Comparison of ENCODE assay signal across 33 cellular contexts in genomic region chr1:208841396-208841795, GRCh38.
"Had no signal": no experiment of that assay in that cellular context is flagged by ENCODE, and none has a peak within 500 bp of the region (broad histone marks: within the 10 kb centered on the region; RNA-seq: fewer than 3 reads in every experiment).

No MANE protein-coding gene starts in this region.

- FAIRE-seq: endometrium, endothelial cell of umbilical vein had no signal

- H3K36me3 ChIP-seq: breast epithelium, cardiac muscle cell, colonic mucosa, esophagus squamous epithelium, WERI-Rb-1 had no signal

- H3K4me1 Mint-ChIP-seq: activated B cell treated with CpG ODN at 0.5 μM for 24 hours; activated T-helper 17 cell treated with anti-CD3 and anti-CD28 coated beads, Interleukin-2, amount 50 U/mL, for 72 hours; T-helper 17 cell had no signal

- H3K4me1 ChIP-seq: breast epithelium, colonic mucosa, esophagus squamous epithelium had no signal

- H3K9me3 Mint-ChIP-seq: activated B cell treated with CpG ODN at 0.5 μM for 24 hours; activated CD8-positive, alpha-beta T cell treated with anti-CD3 and anti-CD28 coated beads for 36 hours; activated T-helper 17 cell treated with anti-CD3 and anti-CD28 coated beads, Interleukin-2, amount 50 U/mL, for 72 hours; T-helper 2 cell treated with Interferon-gamma antibody and Interleukin-4, amounts not matched to agents 5 μg/mL and 100 μg/mL, for 36 hours had no signal

- H3K36me3 Mint-ChIP-seq: activated naive CD8-positive, alpha-beta T cell; brain had no signal

- H3K27ac Mint-ChIP-seq: activated B cell treated with CpG ODN at 0.5 μM for 24 hours; activated CD8-positive, alpha-beta T cell treated with anti-CD3 and anti-CD28 coated beads for 36 hours; activated naive CD8-positive, alpha-beta T cell; activated T-helper 17 cell treated with anti-CD3 and anti-CD28 coated beads, Interleukin-2, amount 50 U/mL, for 72 hours; T-helper 17 cell; T-helper 2 cell treated with Interferon-gamma antibody and Interleukin-4, amounts not matched to agents 5 μg/mL and 100 μg/mL, for 36 hours had no signal

- H3K4me3 Mint-ChIP-seq: activated B cell treated with CpG ODN at 0.5 μM for 24 hours; activated CD8-positive, alpha-beta T cell treated with anti-CD3 and anti-CD28 coated beads for 36 hours; activated naive CD8-positive, alpha-beta T cell; activated T-cell treated with anti-CD3 and anti-CD28 coated beads, Interleukin-2, amount 50 U/mL, for 4 hours; activated T-helper 17 cell treated with anti-CD3 and anti-CD28 coated beads, Interleukin-2, amount 50 U/mL, for 72 hours; T-helper 17 cell; T-helper 2 cell treated with Interferon-gamma antibody and Interleukin-4, amounts not matched to agents 5 μg/mL and 100 μg/mL, for 36 hours had no signal

- H3K4me3 ChIP-seq: breast epithelium, cardiac muscle cell, colonic mucosa, esophagus squamous epithelium had no signal

- H3K27me3 Mint-ChIP-seq: activated B cell treated with CpG ODN at 0.5 μM for 24 hours, brain had no signal

- H3K9me3 ChIP-seq: breast epithelium, colonic mucosa, esophagus squamous epithelium had no signal

- H3K27me3 ChIP-seq: breast epithelium, colonic mucosa had no signal

- DNase-seq: activated B cell treated with CpG ODN at 0.5 μM for 24 hours; activated CD4-positive, alpha-beta T cell treated with anti-CD3 and anti-CD28 coated beads for 48 hours; activated CD4-positive, alpha-beta T cell treated with anti-CD3 and anti-CD28 coated beads, Interleukin-2, amount 50 U/mL, for 1 hour; activated CD4-positive, alpha-beta T cell treated with anti-CD3 and anti-CD28 coated beads, Interleukin-2, amount 50 U/mL, for 48 hours; activated CD8-positive, alpha-beta memory T cell treated with anti-CD3 and anti-CD28 coated beads for 24 hours; activated CD8-positive, alpha-beta T cell treated with anti-CD3 and anti-CD28 coated beads for 36 hours; activated effector memory CD4-positive, alpha-beta T cell treated with Interleukin-2 at 50 U/mL for 16 hours; activated gamma-delta T cell treated with Interleukin-2 at 50 U/mL for 16 hours; activated naive CD4-positive, alpha-beta T cell treated with anti-CD3 and anti-CD28 coated beads, Interleukin-2, amount 50 U/mL, for 16 hours; activated naive CD4-positive, alpha-beta T cell treated with Interleukin-2 at 50 U/mL for 16 hours; activated T-cell treated with anti-CD3 and anti-CD28 coated beads, Interleukin-2, amount 50 U/mL, for 4 hours; amniotic stem cell; anterior cingulate cortex; central memory CD4-positive, alpha-beta T cell; cerebellar nuclear complex; colonic mucosa; effector CD8-positive, alpha-beta T cell; esophagus squamous epithelium; foreskin melanocyte; glutamatergic neuron; T-helper 1 cell; T-helper 17 cell; T1000; WERI-Rb-1 had no signal

- H3K27ac ChIP-seq: breast epithelium, cardiac muscle cell, colonic mucosa, epithelial cell of prostate, esophagus squamous epithelium, WERI-Rb-1 had no signal
